24 cellular contexts compared by ENCODE assay signal in the genomic region with DNA sequence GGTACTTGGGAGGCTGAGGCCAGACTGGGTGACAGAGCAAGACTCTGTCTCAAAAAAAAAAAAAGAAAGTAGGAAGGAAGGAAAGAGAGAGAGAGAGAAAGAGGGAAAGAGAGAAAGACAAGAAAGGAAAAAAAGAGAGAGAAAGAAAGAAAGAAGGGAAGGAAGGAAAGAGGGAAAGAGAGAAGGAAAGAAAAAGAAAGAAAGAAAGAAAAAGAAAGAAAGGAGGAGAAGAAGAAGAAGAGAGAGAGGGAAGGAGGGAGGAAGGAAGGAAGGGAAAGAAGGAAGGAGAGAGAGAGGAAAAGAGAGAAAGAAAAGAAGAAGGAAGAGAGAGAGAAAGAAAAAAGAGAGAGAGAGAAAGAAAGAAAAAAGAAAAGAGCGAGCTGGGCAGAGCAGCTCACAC.
"Had no signal": no experiment of that assay in that cellular context is flagged by ENCODE, and none has a peak within 500 bp of the region (broad histone marks: within the 10 kb centered on the region; RNA-seq: fewer than 3 reads in every experiment).

No MANE protein-coding gene starts in this region.

- H3K27ac ChIP-seq: SJSA1, SK-N-MC had no signal

- H3K36me3 ChIP-seq: MG63 had no signal

- H3K27me3 ChIP-seq: MG63, SJSA1 had no signal

- FAIRE-seq: RCC 7860 had no signal

- DNase-seq: Karpas-422, KG1, MG63, NCI-H1092, NCI-H1105 treated with DMSO at 0.1 percent for 48 hours, NCI-H1417 treated with DMSO at 0.1 percent for 48 hours, NCI-H146, NCI-H1694 treated with DMSO at 0.1 percent for 48 hours, NCI-H1930, NCI-H2081, NCI-H2171, NCI-H226, NCI-H446, NCI-H510A, NCI-H524 treated with DMSO at 0.1 percent for 48 hours, NCI-H69, NCI-H774, Right ventricle myocardium superior, RPMI8226, SIG-M5, SW 1271 had no signal

- H3K4me3 ChIP-seq: MG63, SJSA1, SK-N-MC had no signal
